Comparison of ENCODE assay signal across 9 cellular contexts in the genomic region with DNA sequence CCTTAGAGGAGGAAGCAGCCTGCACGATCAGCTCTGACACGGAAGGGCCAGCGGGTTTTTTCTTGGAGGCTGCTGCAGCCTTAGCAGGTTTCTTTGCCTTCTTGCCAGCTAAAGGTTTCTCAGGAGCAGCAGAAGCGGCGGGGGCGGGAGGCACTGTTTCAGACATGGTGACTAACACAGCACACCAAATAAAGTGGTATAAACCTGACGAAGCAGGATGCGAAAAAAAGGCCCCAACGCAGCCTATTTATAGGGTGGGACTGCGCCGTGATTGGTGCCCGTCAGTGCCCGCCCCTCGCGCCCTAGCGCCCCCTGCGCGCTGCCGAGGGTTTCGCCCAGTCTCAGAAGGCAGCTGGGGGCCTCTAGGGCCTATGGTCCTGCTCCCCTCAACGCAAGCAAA. TPM values are rescaled to one million over a fixed set of nuclear protein-coding genes. Genes with fewer than 3 reads are reported as not detected.
DNase-seq lines count a peak whose midpoint lies in the region; ATAC-seq, FAIRE-seq and TF ChIP-seq lines count a peak whose summit lies in the region.
"Had no signal": no experiment of that assay in that cellular context is flagged by ENCODE, and none has a peak within 500 bp of the region (broad histone marks: within the 10 kb centered on the region; RNA-seq: fewer than 3 reads in every experiment).

No MANE protein-coding gene starts in this region.

- no peaks in the 10 kb centered on the region for H3K9me3 ChIP-seq in ES-I3 (ENCODE audit: control insufficient read depth, insufficient read depth, low read length)
- H3K9me3 ChIP-seq in kidney (ENCODE audit: control insufficient read depth in 1 of 2, low read length in 2 of 2), result no peaks in the 10 kb centered on the region
- H3K9me3 ChIP-seq in Caco-2, result no peaks in the 10 kb centered on the region

- H3K4me3 ChIP-seq in bronchial epithelial cell (ENCODE audit: low read depth, low read length) (peak overlapping the region; percentile 32), kidney (ENCODE audit: low read length in 2 of 2) (peak overlapping the region; percentile 40 to 60), Caco-2 (ENCODE audit: low read depth, low read length) (no peak overlapping the region)

- H3K9me3 Mint-ChIP-seq in Caco-2 (ENCODE audit: unreplicated experiment), result no peaks in the 10 kb centered on the region

- H3K9ac ChIP-seq in ES-I3 (ENCODE audit: low read depth, low read length) (peak overlapping the region; percentile 95), kidney (ENCODE audit: low read length in 2 of 2) (peak overlapping the region in 1 of 2 donors; percentile 65)

- H3K27me3 Mint-ChIP-seq in Caco-2 (ENCODE audit: insufficient read depth, unreplicated experiment), result no peaks in the 10 kb centered on the region

- no peaks in the 10 kb centered on the region for H3K4me1 Mint-ChIP-seq in Caco-2 (ENCODE audit: low read depth, unreplicated experiment)

- peak; percentile 50 for TF ChIP-seq CTCF in bronchial epithelial cell (IDR thresholded peaks at IDR 0.05; ENCODE audit: insufficient read depth, low read length, severe bottlenecking)
- peak; percentile 10 for TF ChIP-seq CTCF in kidney (IDR thresholded peaks at IDR 0.05; ENCODE audit: borderline replicate concordance, extremely low read depth, insufficient read depth)
- TF ChIP-seq CTCF in Caco-2 (IDR thresholded peaks at IDR 0.05; ENCODE audit: insufficient read depth in 1 of 2, low read depth in 1 of 2, low read length in 1 of 2, severe bottlenecking in 1 of 2, unreplicated experiment in 1 of 2), result no peak

- no TSS peak for BruUV-seq in Caco-2 (replicated peaks; lab: Mats Ljungman, UMichigan)

- intact Hi-C loops in kidney (cut with DNase I) (no loop called here), Caco-2 (cut with micrococcal nuclease; ENCODE audit: unreplicated experiment) (no loop called here)

- peak; percentile 57 to 58 for ATAC-seq in activated CD4-positive, CD25-positive, alpha-beta regulatory T cell treated with anti-CD3 and anti-CD28 coated beads, Interleukin-2, amount 50 U/mL, for 24 hours
- ATAC-seq in HG03442 (IDR thresholded peaks at IDR 0.05; ENCODE audit: unreplicated experiment), result no peak
- ATAC-seq: HCT116 had no signal

- no peaks in the 10 kb centered on the region for H3K36me3 ChIP-seq in ES-I3 (ENCODE audit: insufficient read depth, low read length)
- no peaks in the 10 kb centered on the region for H3K36me3 ChIP-seq in bronchial epithelial cell (ENCODE audit: control insufficient read depth, insufficient read depth, low read length)
- H3K36me3 ChIP-seq in kidney (ENCODE audit: control insufficient read depth in 1 of 2, insufficient read depth in 2 of 2, low read length in 2 of 2), result no peaks in the 10 kb centered on the region
- no peaks in the 10 kb centered on the region for H3K36me3 ChIP-seq in Caco-2 (ENCODE audit: control insufficient read depth, insufficient read depth, low read length)

- POLR2A ChIA-PET in Caco-2 (lab: Charles Lee), result no interaction called here

- H3K4me1 ChIP-seq in ES-I3 (ENCODE audit: insufficient read depth, low read length) (peaks cover 12% of the 10 kb centered on the region), kidney (ENCODE audit: control insufficient read depth in 1 of 2, insufficient read depth in 1 of 2, low read depth in 1 of 2, low read length in 2 of 2) (peaks cover 0 to 7% of the 10 kb centered on the region in 2 donors), Caco-2 (peaks cover 7% of the 10 kb centered on the region)

- H3K27ac ChIP-seq in kidney (ENCODE audit: low read depth in 2 of 2, low read length in 2 of 2), result peak overlapping the region; percentile 9 to 11

- no peak overlapping the region for H3K4me3 Mint-ChIP-seq in Caco-2 (ENCODE audit: unreplicated experiment)

- FAIRE-seq in bronchial epithelial cell (lab: Jason Lieb, UNC) (no peak), kidney (lab: Jason Lieb, UNC) (no peak)

- CTCF ChIA-PET in Caco-2 (lab: Charles Lee), result no interaction called here

- DNase-seq in bronchial epithelial cell (ENCODE audit: low read depth), result peak; percentile 92
- DNase-seq in kidney, result peak; percentile 91
- peak; percentile 76 for DNase-seq in stimulated activated CD4-positive, alpha-beta T cell treated with anti-CD3 and anti-CD28 coated beads, Interleukin-2, amount 100 ng/mL, for 4 hours (ENCODE audit: low read depth)
- DNase-seq in NCI-H2107 (lab: John Stamatoyannopoulos, UW), result no peak
- DNase-seq in Caco-2, result no peak

- H3K36me3 Mint-ChIP-seq in Caco-2 (ENCODE audit: insufficient read depth, unreplicated experiment), result peaks cover 14% of the 10 kb centered on the region

- H3K27ac Mint-ChIP-seq in Caco-2 (ENCODE audit: unreplicated experiment), result no peak overlapping the region

- H3K27me3 ChIP-seq in bronchial epithelial cell (ENCODE audit: control insufficient read depth, insufficient read depth, low read length), result no peaks in the 10 kb centered on the region
- no peaks in the 10 kb centered on the region for H3K27me3 ChIP-seq in Caco-2 (replicated peaks; ENCODE audit: control insufficient read depth, insufficient read depth, low read length)

RNA-seq across cellular contexts. Expression of gene TRIM38, which starts 55.0 kb away (rescaled TPM):
- total RNA-seq in bronchial epithelial cell, result 2.9 and 4.2 TPM in 2 replicates
- total RNA-seq in kidney, result 27.9 TPM
- polyA plus RNA-seq in kidney (ENCODE audit: insufficient read depth, low read depth, low replicate concordance), result 12.2 TPM
- total RNA-seq in Caco-2 (2022), result 0.53 and 0.70 TPM in 2 replicates

Comparison
In these comparisons a context has a peak if more than half of its experiments do, and no peak if none do; other contexts are left out.
1. DNase-seq: peak in bronchial epithelial cell (single experiment), kidney (single experiment) and stimulated activated CD4-positive, alpha-beta T cell treated with anti-CD3 and anti-CD28 coated beads, Interleukin-2, amount 100 ng/mL, for 4 hours (single experiment); none in NCI-H2107 (single experiment) and Caco-2 (0 of 2).
2. CTCF ChIP-seq: peak in bronchial epithelial cell (single experiment) and kidney (single experiment); none in Caco-2 (0 of 2).